ENCODE assay signal across 8 cellular contexts in genomic region chr12:109052415-109053323, GRCh38. TPM values are rescaled to one million over a fixed set of nuclear protein-coding genes. Genes with fewer than 3 reads are reported as not detected.
DNase-seq lines count a peak whose midpoint lies in the region; ATAC-seq, FAIRE-seq and TF ChIP-seq lines count a peak whose summit lies in the region.

Gene USP30 (plus strand): TSS chr12:109052576. CDS start chr12:109052679, 103 bp downstream.

- peak within 1 kb of the TSS; percentile 62 for H2AFZ ChIP-seq in HepG2 (ENCODE audit: low read length)

- H3K4me3 ChIP-seq in BLaER1 (peak within 1 kb of the TSS; percentile 95), HepG2 (replicated peaks in 1 of 3; ENCODE audit: insufficient read depth in 1 of 3, low read depth in 2 of 3, low read length in 3 of 3) (peak within 1 kb of the TSS; percentile 77 to 97 (median 92))

- H3K27me3 ChIP-seq in BLaER1 (no peaks in the 10 kb centered on the region), HepG2 (ENCODE audit: control insufficient read depth in 1 of 2, insufficient read depth in 2 of 2, low read length in 2 of 2) (no peaks in the 10 kb centered on the region; a peak in 1 of 5 replicates)

- WGBS in HepG2 (ENCODE audit: low lambda C conversion rate): under 1% methylated on average over 26 of the region's 61 CpGs

- no peaks in the 10 kb centered on the region for H3K9me3 ChIP-seq in BLaER1
- H3K9me3 ChIP-seq in HepG2 (ENCODE audit: low read length): no peaks in the 10 kb centered on the region

- H4K20me1 ChIP-seq in BLaER1 (no peaks in the 10 kb centered on the region), HepG2 (ENCODE audit: insufficient read depth, low read length) (no peaks in the 10 kb centered on the region)

- H3K27ac ChIP-seq in BLaER1 (peak within 1 kb of the TSS; percentile 85), HepG2 (ENCODE audit: extremely low read length, insufficient read depth, low read length) (peak within 1 kb of the TSS; percentile 85)

- H3K36me3 ChIP-seq in BLaER1 (peaks cover 3% of the 10 kb centered on the region), HepG2 (replicated peaks in 1 of 2; ENCODE audit: control insufficient read depth in 1 of 2, insufficient read depth in 2 of 2, low read length in 2 of 2) (peaks cover 0 to 2% of the 10 kb centered on the region in 2 experiments; a peak in 2 of 5 replicates)

- peak; percentile 51 to 61; a peak in 1 of 4 replicates for TF ChIP-seq EP300 in HepG2 (IDR thresholded peaks at IDR 0.05; ENCODE audit: low read depth in 2 of 2, low read length in 2 of 2)
- no peak for TF ChIP-seq EP300 in HepG2 (CRISPR knock-in tag; IDR thresholded peaks at IDR 0.05; ENCODE audit: borderline replicate concordance)

- peak within 1 kb of the TSS; percentile 89 for H3K9ac ChIP-seq in BLaER1
- H3K9ac ChIP-seq in HepG2 (ENCODE audit: insufficient read depth, low read depth, low read length): peak within 1 kb of the TSS; percentile 84

- in situ Hi-C loops in HepG2 (cut with HindIII; ENCODE audit: extremely low pct_ligation_motif_present, low pct_unique_long_range_greater_than_20kb): no loop called here

- DNase-seq in GM19239 (ENCODE audit: insufficient read length, low spot score) (peak; percentile 82), NCI-H526 (lab: John Stamatoyannopoulos, UW) (peak; percentile 84 to 95), dermis blood vessel endothelial cell (peak; percentile 93), HepG2 (ENCODE audit: low spot score) (peak; percentile 65)
- peak; percentile 83 for DNase-seq in activated CD4-positive, alpha-beta T cell treated with anti-CD3 and anti-CD28 coated beads, Interleukin-2, amount 50 U/mL, for 1 hour
- peak; percentile 75 for DNase-seq in stimulated activated CD4-positive, alpha-beta T cell treated with anti-CD3 and anti-CD28 coated beads, Interleukin-2, amount 100 ng/mL, for 4 hours (ENCODE audit: low read depth)

- no peak for TF ChIP-seq POLR2A in HepG2 (IDR thresholded peaks at IDR 0.05; ENCODE audit: insufficient read depth in 1 of 2, low read depth in 2 of 2, low read length in 2 of 2)

- peak; percentile 66 for TF ChIP-seq RAD21 in HepG2 (CRISPR knock-in tag; IDR thresholded peaks at IDR 0.05)

- ATAC-seq in HG03439 (IDR thresholded peaks at IDR 0.05; ENCODE audit: unreplicated experiment) (peak; percentile 86), HepG2 (peak; percentile 90)

- CTCF ChIA-PET in HepG2 (lab: Yijun Ruan, JAX; ENCODE audit: low intra/inter-chr PET ratio, low total read pairs): no interaction called here

- intact Hi-C loops in HepG2 (cut with micrococcal nuclease; ENCODE audit: unreplicated experiment): loop anchor here (5.0 kb wide), 1 partner anchor 40 kb away; the partner anchor contains the start of gene ALKBH2

- peaks cover 20% of the 10 kb centered on the region for H3K4me1 ChIP-seq in BLaER1
- H3K4me1 ChIP-seq in HepG2 (ENCODE audit: insufficient read depth, low read length): peaks cover 12% of the 10 kb centered on the region

- H3K79me2 ChIP-seq in HepG2 (ENCODE audit: insufficient read depth, low read length): peaks cover 7% of the 10 kb centered on the region

- POLR2A ChIA-PET in HepG2 (lab: Yijun Ruan, JAX): interaction anchor here (0.7 to 1.4 kb wide), 4 partner anchors 13 to 41 kb away, joined by 3 to 5 read pairs (median 4); partner anchors contain the start of gene ALKBH2

- BruUV-seq in HepG2 (replicated peaks; lab: Mats Ljungman, UMichigan): TSS peak; percentile 84

- 0 out of 2 replicates have a peak, but pooled peaks have one; percentile 30 for TF ChIP-seq CTCF in HepG2 (CRISPR knock-in tag; IDR thresholded peaks at IDR 0.05)

- peak; percentile 70 for FAIRE-seq in GM19239 (lab: Jason Lieb, UNC)
- FAIRE-seq in HepG2 (lab: Jason Lieb, UNC): peak; percentile 67

- H3K4me2 ChIP-seq in BLaER1 (peak within 1 kb of the TSS; percentile 99), HepG2 (ENCODE audit: low read depth, low read length) (peak within 1 kb of the TSS; percentile 96)

TF ChIP-seq in HepG2, 621 proteins besides CTCF, POLR2A, EP300 and RAD21 (continues in another document):
- TF ChIP-seq ZNF709 (CRISPR knock-in tag; IDR thresholded peaks at IDR 0.05) (no peak), ZNF34 (CRISPR knock-in tag; IDR thresholded peaks at IDR 0.05; ENCODE audit: borderline replicate concordance) (no peak), ZKSCAN5 (CRISPR knock-in tag; IDR thresholded peaks at IDR 0.05) (no peak), ETS1 (CRISPR knock-in tag; IDR thresholded peaks at IDR 0.05) (no peak), ZNF264 (CRISPR knock-in tag; IDR thresholded peaks at IDR 0.05) (0 out of 2 replicates have a peak, but pooled peaks have one; percentile 63), ZNF777 (CRISPR knock-in tag; IDR thresholded peaks at IDR 0.05) (peak; percentile 93), ZNF564 (CRISPR knock-in tag; IDR thresholded peaks at IDR 0.05) (peak; percentile 66; the same call in 1 of the 2 replicates), ZNF580 (CRISPR knock-in tag; IDR thresholded peaks at IDR 0.05; ENCODE audit: borderline replicate concordance, low read depth) (peak; percentile 94), SMC3 (IDR thresholded peaks at IDR 0.05; ENCODE audit: low read length) (no peak), GMEB1 (CRISPR knock-in tag; IDR thresholded peaks at IDR 0.05; ENCODE audit: borderline replicate concordance) (peak; percentile 72), SNAPC2 (CRISPR knock-in tag; IDR thresholded peaks at IDR 0.05) (no peak), ZNF121 (CRISPR knock-in tag; IDR thresholded peaks at IDR 0.05) (peak; percentile 29; the same call in 1 of the 2 replicates), ZNF605 (CRISPR knock-in tag; IDR thresholded peaks at IDR 0.05) (peak; percentile 55; the same call in 1 of the 2 replicates), IRF2 (CRISPR knock-in tag; IDR thresholded peaks at IDR 0.05) (peak; percentile 99), ZNF776 (CRISPR knock-in tag; IDR thresholded peaks at IDR 0.05) (no peak), RARA (CRISPR knock-in tag; IDR thresholded peaks at IDR 0.05) (peak; percentile 53), ZNF629 (CRISPR knock-in tag; conservative IDR thresholded peaks at IDR 0.05) (peak; percentile 49; the same call in 1 of the 2 replicates), ZNF446 (CRISPR knock-in tag; IDR thresholded peaks at IDR 0.05) (no peak), ZNF674 (CRISPR knock-in tag; IDR thresholded peaks at IDR 0.05; ENCODE audit: low read depth) (no peak), ZNF816 (CRISPR knock-in tag; IDR thresholded peaks at IDR 0.05; ENCODE audit: borderline replicate concordance) (peak; percentile 89)

RNA-seq across cellular contexts. Expression of gene USP30, which starts in this region (rescaled TPM):
- total RNA-seq in dermis blood vessel endothelial cell: 6.2 and 7.0 TPM in 2 replicates
- 9.2 and 11.2 TPM in 2 replicates for total RNA-seq in HepG2 (2016; rRNA removed; fragmentation: Illumina TruSeq; extraction: Trizol)
- 4.0 and 5.0 TPM in 2 replicates for total RNA-seq in HepG2 (2016; cell fraction: cytosol; rRNA removed; fragmentation: Illumina TruSeq; extraction: Trizol; ENCODE audit: low read depth)
- 8.1 and 8.9 TPM in 2 replicates for total RNA-seq in HepG2 (2016; cell fraction: insoluble cytoplasmic fraction; rRNA removed; fragmentation: Illumina TruSeq; extraction: Trizol)
- 7.5 and 7.6 TPM in 2 replicates for total RNA-seq in HepG2 (2016; cell fraction: membrane; rRNA removed; fragmentation: Illumina TruSeq; extraction: Trizol)
- 11.7 and 12.2 TPM in 2 replicates for total RNA-seq in HepG2 (2016; cell fraction: nucleus; rRNA removed; fragmentation: Illumina TruSeq; extraction: Trizol)
- polyA plus RNA-seq in HepG2 (2011; rRNA removed): 18.4 and 20.8 TPM in 2 replicates
- polyA plus RNA-seq in HepG2 (2011; cell fraction: cytosol; rRNA removed): 14.0 and 16.3 TPM in 2 replicates
- 29.7 and 38.3 TPM in 2 replicates for polyA plus RNA-seq in HepG2 (2011; cell fraction: nucleus; rRNA removed)
- polyA plus RNA-seq in HepG2 (2012): 6.2 and 6.9 TPM in 2 replicates
- 4.5 and 4.6 TPM in 2 replicates for polyA plus RNA-seq in HepG2 (2016; cell fraction: cytosol; fragmentation: Illumina TruSeq; extraction: Trizol; ENCODE audit: low read depth)
- polyA plus RNA-seq in HepG2 (2016; cell fraction: insoluble cytoplasmic fraction; fragmentation: Illumina TruSeq; extraction: Trizol; ENCODE audit: low read depth): 8.4 and 9.9 TPM in 2 replicates
- 6.2 and 6.8 TPM in 2 replicates for polyA plus RNA-seq in HepG2 (2016; cell fraction: membrane; fragmentation: Illumina TruSeq; extraction: Trizol; ENCODE audit: low read depth)
- polyA plus RNA-seq in HepG2 (2016; cell fraction: nucleus; fragmentation: Illumina TruSeq; extraction: Trizol; ENCODE audit: insufficient read depth, low read depth): 19.9 and 21.4 TPM in 2 replicates
- polyA minus RNA-seq in HepG2 (2011; rRNA and poly(A)+ RNA removed; ENCODE audit: low replicate concordance): 14.7 and 35.2 TPM in 2 replicates
- polyA minus RNA-seq in HepG2 (2011; cell fraction: cytosol; rRNA and poly(A)+ RNA removed): 12.0 and 15.7 TPM in 2 replicates
- 9.8 and 15.7 TPM in 2 replicates for polyA minus RNA-seq in HepG2 (2011; cell fraction: nucleus; rRNA and poly(A)+ RNA removed)

Comparison
In these comparisons a context has a peak if more than half of its experiments do, and no peak if none do; other contexts are left out.
1. Peak in every context shown above with its lines: DNase-seq, ATAC-seq, H3K4me3 ChIP-seq and H3K27ac ChIP-seq.